19 cellular contexts compared by ENCODE assay signal in the genomic region with DNA sequence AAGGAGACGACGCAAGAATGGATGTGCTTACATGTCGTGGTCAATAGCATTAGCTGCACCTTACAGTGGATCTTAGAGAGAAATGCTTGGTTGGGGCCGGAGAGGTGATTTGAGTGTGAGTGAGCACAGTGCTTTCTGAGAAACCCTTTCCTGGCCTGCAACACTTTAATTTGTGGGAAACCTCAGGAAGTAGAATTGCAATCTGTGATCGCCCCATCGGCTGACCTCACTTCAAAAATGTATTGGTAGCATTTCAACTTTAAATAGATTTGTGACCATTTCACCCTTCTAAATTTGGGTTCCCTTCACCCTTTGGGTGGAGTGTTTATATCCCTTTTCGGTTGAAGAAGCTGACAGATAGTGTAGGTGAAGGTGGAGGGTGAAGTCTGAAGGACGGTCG. TPM values are rescaled to one million over a fixed set of nuclear protein-coding genes. Genes with fewer than 3 reads are reported as not detected.
DNase-seq lines count a peak whose midpoint lies in the region; ATAC-seq and TF ChIP-seq lines count a peak whose summit lies in the region.
"Had no signal": no experiment of that assay in that cellular context is flagged by ENCODE, and none has a peak within 500 bp of the region (broad histone marks: within the 10 kb centered on the region; RNA-seq: fewer than 3 reads in every experiment).

No MANE protein-coding gene starts in this region.

- H3K9ac ChIP-seq in Loucy (ENCODE audit: low read depth, low read length, poor library complexity, severe bottlenecking) = no peak overlapping the region

- TF ChIP-seq CTCF in Loucy (conservative IDR thresholded peaks at IDR 0.05; ENCODE audit: low read length) = no peak

- peaks cover 91% of the 10 kb centered on the region for H3K4me1 Mint-ChIP-seq in activated T-cell treated with anti-CD3 and anti-CD28 coated beads, Interleukin-2, amount 50 U/mL, for 24 hours (ENCODE audit: low read depth)
- H3K4me1 Mint-ChIP-seq in activated T-cell treated with anti-CD3 and anti-CD28 coated beads, Interleukin-2, amount 50 U/mL, for 4 hours (ENCODE audit: low read depth) = peaks cover 86% of the 10 kb centered on the region
- peaks cover 94% of the 10 kb centered on the region for H3K4me1 Mint-ChIP-seq in activated naive CD8-positive, alpha-beta T cell treated with anti-CD3 and anti-CD28 coated beads, Interleukin-2, amount 50 U/mL, for 24 hours
- peaks cover 69 to 95% of the 10 kb centered on the region in 2 donors for H3K4me1 Mint-ChIP-seq in stimulated activated naive B cell treated with anti-CD40 and anti-IgM and Interleukin-4, amounts not matched to agents 10 μg/mL and 1 μg/mL and 100 μg/mL, for 72 hours
- H3K4me1 Mint-ChIP-seq: mesothelial cell of epicardium had no signal

- peaks cover 5% of the 10 kb centered on the region; the same call in 1 of the 2 replicates for H3K9me3 ChIP-seq in Loucy (ENCODE audit: insufficient read depth, low read depth, low read length)
- H3K9me3 ChIP-seq: esophagus squamous epithelium, HAP-1 had no signal

- H3K27ac Mint-ChIP-seq in activated T-cell treated with anti-CD3 and anti-CD28 coated beads, Interleukin-2, amount 50 U/mL, for 24 hours = peak overlapping the region; percentile 90
- H3K27ac Mint-ChIP-seq in activated naive CD8-positive, alpha-beta T cell treated with anti-CD3 and anti-CD28 coated beads, Interleukin-2, amount 50 U/mL, for 24 hours = peak overlapping the region; percentile 91
- peak overlapping the region; percentile 78 for H3K27ac Mint-ChIP-seq in stimulated activated naive B cell treated with anti-CD40 and anti-IgM and Interleukin-4, amounts not matched to agents 10 μg/mL and 1 μg/mL and 100 μg/mL, for 72 hours
- H3K27ac Mint-ChIP-seq: mesothelial cell of epicardium, type B pancreatic cell had no signal

- no peaks in the 10 kb centered on the region for H3K27me3 ChIP-seq in Loucy (ENCODE audit: insufficient read depth, low read length, poor library complexity, severe bottlenecking)
- H3K27me3 ChIP-seq: esophagus squamous epithelium had no signal

- DNase-seq in activated T-cell treated with anti-CD3 and anti-CD28 coated beads, Interleukin-2, amount 50 U/mL, for 24 hours = no peak
- DNase-seq in activated T-cell treated with anti-CD3 and anti-CD28 coated beads, Interleukin-2, amount 50 U/mL, for 4 hours = no peak
- no peak for DNase-seq in activated naive CD8-positive, alpha-beta T cell treated with anti-CD3 and anti-CD28 coated beads, Interleukin-2, amount 50 U/mL, for 24 hours
- DNase-seq in stimulated activated naive B cell treated with anti-CD40 and anti-IgM and Interleukin-4, amounts not matched to agents 10 μg/mL and 1 μg/mL and 100 μg/mL, for 72 hours = no peak
- no peak for DNase-seq in D341Med (ENCODE audit: low spot score)
- DNase-seq in epidermal melanocyte (ENCODE audit: insufficient read length, low spot score) = no peak
- DNase-seq: activated T-cell treated with anti-CD3 and anti-CD28 coated beads for 4 hours, esophagus squamous epithelium, Kasumi-1, NCI-H2171 treated with DMSO at 0.1 percent for 48 hours, NCI-H774, PC-9, retina had no signal

- H3K9me2 ChIP-seq in Loucy (replicated peaks; ENCODE audit: low read depth, low read length) = no peaks in the 10 kb centered on the region

- H3K27me3 Mint-ChIP-seq in activated T-cell treated with anti-CD3 and anti-CD28 coated beads, Interleukin-2, amount 50 U/mL, for 24 hours = no peaks in the 10 kb centered on the region
- no peaks in the 10 kb centered on the region for H3K27me3 Mint-ChIP-seq in activated T-cell treated with anti-CD3 and anti-CD28 coated beads, Interleukin-2, amount 50 U/mL, for 4 hours (ENCODE audit: low read depth)
- H3K27me3 Mint-ChIP-seq in activated naive CD8-positive, alpha-beta T cell treated with anti-CD3 and anti-CD28 coated beads, Interleukin-2, amount 50 U/mL, for 24 hours = no peaks in the 10 kb centered on the region
- no peaks in the 10 kb centered on the region for H3K27me3 Mint-ChIP-seq in stimulated activated naive B cell treated with anti-CD40 and anti-IgM and Interleukin-4, amounts not matched to agents 10 μg/mL and 1 μg/mL and 100 μg/mL, for 72 hours

- no peaks in the 10 kb centered on the region for H3F3A ChIP-seq in Loucy (ENCODE audit: low read depth)

- no peaks in the 10 kb centered on the region for H3K36me3 ChIP-seq in Loucy (ENCODE audit: insufficient read depth, low read length)
- H3K36me3 ChIP-seq: esophagus squamous epithelium, HAP-1 had no signal

- peak overlapping the region; percentile 35 for H3K4me3 Mint-ChIP-seq in activated T-cell treated with anti-CD3 and anti-CD28 coated beads, Interleukin-2, amount 50 U/mL, for 24 hours
- H3K4me3 Mint-ChIP-seq in activated T-cell treated with anti-CD3 and anti-CD28 coated beads, Interleukin-2, amount 50 U/mL, for 4 hours = no peak overlapping the region
- H3K4me3 Mint-ChIP-seq in activated naive CD8-positive, alpha-beta T cell treated with anti-CD3 and anti-CD28 coated beads, Interleukin-2, amount 50 U/mL, for 24 hours = peak overlapping the region; percentile 33
- peak overlapping the region; percentile 7 to 55 for H3K4me3 Mint-ChIP-seq in stimulated activated naive B cell treated with anti-CD40 and anti-IgM and Interleukin-4, amounts not matched to agents 10 μg/mL and 1 μg/mL and 100 μg/mL, for 72 hours
- H3K4me3 Mint-ChIP-seq: mesothelial cell of epicardium, type B pancreatic cell had no signal

- H3K4me1 ChIP-seq in Loucy (ENCODE audit: insufficient read depth, low read length, poor library complexity, severe bottlenecking) = peaks cover 42% of the 10 kb centered on the region
- H3K4me1 ChIP-seq: esophagus squamous epithelium, HAP-1 had no signal

- peak overlapping the region; percentile 52 for H3K4me2 ChIP-seq in Loucy (ENCODE audit: low read depth, low read length, poor library complexity, severe bottlenecking)
- H3K4me2 ChIP-seq: PC-9 had no signal

- H3K36me3 Mint-ChIP-seq in activated T-cell treated with anti-CD3 and anti-CD28 coated beads, Interleukin-2, amount 50 U/mL, for 24 hours (ENCODE audit: low read depth) = peaks cover 88% of the 10 kb centered on the region
- peaks cover 29% of the 10 kb centered on the region for H3K36me3 Mint-ChIP-seq in activated T-cell treated with anti-CD3 and anti-CD28 coated beads, Interleukin-2, amount 50 U/mL, for 4 hours (ENCODE audit: insufficient read depth)
- H3K36me3 Mint-ChIP-seq in activated naive CD8-positive, alpha-beta T cell treated with anti-CD3 and anti-CD28 coated beads, Interleukin-2, amount 50 U/mL, for 24 hours (ENCODE audit: low read depth) = peaks cover 71% of the 10 kb centered on the region
- peaks cover 48 to 73% of the 10 kb centered on the region in 2 donors for H3K36me3 Mint-ChIP-seq in stimulated activated naive B cell treated with anti-CD40 and anti-IgM and Interleukin-4, amounts not matched to agents 10 μg/mL and 1 μg/mL and 100 μg/mL, for 72 hours
- H3K36me3 Mint-ChIP-seq: mesothelial cell of epicardium, type B pancreatic cell had no signal

- ATAC-seq in activated T-cell treated with anti-CD3 and anti-CD28 coated beads, Interleukin-2, amount 50 U/mL, for 4 hours = no peak
- ATAC-seq in activated naive CD8-positive, alpha-beta T cell treated with anti-CD3 and anti-CD28 coated beads, Interleukin-2, amount 50 U/mL, for 24 hours = no peak
- peak; percentile 29 for ATAC-seq in stimulated activated naive B cell treated with anti-CD40 and anti-IgM and Interleukin-4, amounts not matched to agents 10 μg/mL and 1 μg/mL and 100 μg/mL, for 72 hours (replicated peaks)
- ATAC-seq in HG02870 (IDR thresholded peaks at IDR 0.05; ENCODE audit: unreplicated experiment) = no peak

- no peak overlapping the region for H2AFZ ChIP-seq in Loucy (ENCODE audit: low read length)
- H2AFZ ChIP-seq: PC-9 had no signal

- H3K79me2 ChIP-seq in Loucy (ENCODE audit: insufficient read depth, low read length) = peaks cover 80% of the 10 kb centered on the region

- no peak overlapping the region for H3K4me3 ChIP-seq in Loucy (ENCODE audit: low read length, poor library complexity, severe bottlenecking)
- H3K4me3 ChIP-seq: esophagus squamous epithelium, HAP-1, PC-9 had no signal

- H4K20me1 ChIP-seq in Loucy (ENCODE audit: insufficient read depth, low read length, poor library complexity, severe bottlenecking) = peaks cover 7% of the 10 kb centered on the region

- H3K9me3 Mint-ChIP-seq in activated T-cell treated with anti-CD3 and anti-CD28 coated beads, Interleukin-2, amount 50 U/mL, for 24 hours = peaks cover 18% of the 10 kb centered on the region
- no peaks in the 10 kb centered on the region for H3K9me3 Mint-ChIP-seq in activated T-cell treated with anti-CD3 and anti-CD28 coated beads, Interleukin-2, amount 50 U/mL, for 4 hours
- peaks cover 16% of the 10 kb centered on the region for H3K9me3 Mint-ChIP-seq in activated naive CD8-positive, alpha-beta T cell treated with anti-CD3 and anti-CD28 coated beads, Interleukin-2, amount 50 U/mL, for 24 hours
- H3K9me3 Mint-ChIP-seq in stimulated activated naive B cell treated with anti-CD40 and anti-IgM and Interleukin-4, amounts not matched to agents 10 μg/mL and 1 μg/mL and 100 μg/mL, for 72 hours = peaks cover 4 to 7% of the 10 kb centered on the region in 2 donors
- H3K9me3 Mint-ChIP-seq: type B pancreatic cell had no signal

RNA-seq across cellular contexts. Expression of a gene that starts 13.2 kb away (rescaled TPM):
- total RNA-seq in activated T-cell treated with anti-CD3 and anti-CD28 coated beads, Interleukin-2, amount 50 U/mL, for 4 hours = 10 to 100 TPM; 41.4 to 66.8 (median 63.3) TPM
- total RNA-seq: glomerular endothelial cell, PC-9 had no signal

Comparison
In these comparisons a context has a peak if more than half of its experiments do, and no peak if none do; other contexts are left out.
1. ATAC-seq: peak in stimulated activated naive B cell treated with anti-CD40 and anti-IgM and Interleukin-4, amounts not matched to agents 10 μg/mL and 1 μg/mL and 100 μg/mL, for 72 hours (2 of 2); none in activated T-cell treated with anti-CD3 and anti-CD28 coated beads, Interleukin-2, amount 50 U/mL, for 4 hours (0 of 2), activated naive CD8-positive, alpha-beta T cell treated with anti-CD3 and anti-CD28 coated beads, Interleukin-2, amount 50 U/mL, for 24 hours (single experiment) and HG02870 (single experiment).
2. Peak in every context shown above with its lines, with median percentiles within 50 percentile points of each other: H3K27ac Mint-ChIP-seq.